Comparison of ENCODE assay signal across 35 cellular contexts in genomic region chr9:18819418-18819817, GRCh38.
DNase-seq lines count a peak whose midpoint lies in the region; ATAC-seq and TF ChIP-seq lines count a peak whose summit lies in the region.
"Had no signal": no experiment of that assay in that cellular context is flagged by ENCODE, and none has a peak within 500 bp of the region (broad histone marks: within the 10 kb centered on the region; RNA-seq: fewer than 3 reads in every experiment).

No MANE protein-coding gene starts in this region.

- H3K27me3 Mint-ChIP-seq in activated naive CD4-positive, alpha-beta T cell treated with anti-CD3 and anti-CD28 coated beads for 36 hours (ENCODE audit: low read depth): peaks cover 11% of the 10 kb centered on the region
- H3K27me3 Mint-ChIP-seq: CD4-positive, CD25-positive, alpha-beta regulatory T cell had no signal

- H3K4me3 ChIP-seq in heart left ventricle (no peak overlapping the region), left ventricle myocardium inferior (no peak overlapping the region), stomach (no peak overlapping the region)
- H3K4me3 ChIP-seq: A549; BLaER1; BLaER1 treated with 17β-estradiol and CSF1 and Interleukin-3, amounts not matched to agents 10 nM and 100 nM had no signal

- no peak for TF ChIP-seq EP300 in stomach (IDR thresholded peaks at IDR 0.05)

- H3K36me3 Mint-ChIP-seq in activated naive CD4-positive, alpha-beta T cell treated with anti-CD3 and anti-CD28 coated beads for 36 hours (ENCODE audit: low read depth): no peaks in the 10 kb centered on the region
- H3K36me3 Mint-ChIP-seq: CD14-positive monocyte; CD4-positive, alpha-beta memory T cell; CD4-positive, CD25-positive, alpha-beta regulatory T cell; CD8-positive, alpha-beta memory T cell; CD8-positive, alpha-beta T cell had no signal

- H3K27ac Mint-ChIP-seq in activated naive CD4-positive, alpha-beta T cell treated with anti-CD3 and anti-CD28 coated beads for 36 hours: no peak overlapping the region
- H3K27ac Mint-ChIP-seq: B cell; CD14-positive monocyte; CD4-positive, alpha-beta memory T cell; CD4-positive, alpha-beta T cell; CD4-positive, CD25-positive, alpha-beta regulatory T cell; CD8-positive, alpha-beta T cell had no signal

- peak in 3 of 4 donors; percentile 51 to 55 (median 53) for ATAC-seq in heart left ventricle
- ATAC-seq in Right ventricle myocardium superior (ENCODE audit: poor library complexity): no peak
- no peak for ATAC-seq in left cardiac atrium
- peak; percentile 55 for ATAC-seq in left ventricle myocardium superior
- ATAC-seq in Right ventricle myocardium inferior: no peak
- ATAC-seq: A549; CD8-positive, alpha-beta T cell had no signal

- TF ChIP-seq POLR2A in heart left ventricle (IDR thresholded peaks at IDR 0.05): no peak
- TF ChIP-seq POLR2A in stomach (IDR thresholded peaks at IDR 0.05): no peak

- no peaks in the 10 kb centered on the region for H3K4me1 Mint-ChIP-seq in activated naive CD4-positive, alpha-beta T cell treated with anti-CD3 and anti-CD28 coated beads for 36 hours (ENCODE audit: low read depth)
- H3K4me1 Mint-ChIP-seq: B cell; CD14-positive monocyte; CD4-positive, alpha-beta memory T cell; CD8-positive, alpha-beta memory T cell had no signal

- intact Hi-C loops in heart left ventricle (cut with DNase I) (no loop called here), Right ventricle myocardium superior (cut with DNase I) (no loop called here), left ventricle myocardium inferior (cut with micrococcal nuclease) (no loop called here), left cardiac atrium (cut with DNase I) (no loop called here), left ventricle myocardium superior (cut with micrococcal nuclease) (no loop called here), Right ventricle myocardium inferior (cut with DNase I) (no loop called here), stomach (cut with DNase I; ENCODE audit: low total_unique reads) (loop anchor here (10.0 kb wide), 1 partner anchor 565 kb away; no protein-coding TSS in a partner anchor)
- intact Hi-C loops in activated naive CD4-positive, alpha-beta T cell treated with anti-CD3 and anti-CD28 coated beads for 36 hours (cut with micrococcal nuclease): no loop called here

- CTCF ChIA-PET in activated naive CD4-positive, alpha-beta T cell treated with anti-CD3 and anti-CD28 coated beads for 36 hours (lab: Charles Lee): interaction anchor here (0.7 kb wide), 1 partner anchor 810 kb away, joined by 3 read pairs; no protein-coding TSS in a partner anchor

- no peak overlapping the region for H3K4me3 Mint-ChIP-seq in activated naive CD4-positive, alpha-beta T cell treated with anti-CD3 and anti-CD28 coated beads for 36 hours
- H3K4me3 Mint-ChIP-seq: B cell; CD14-positive monocyte; CD4-positive, alpha-beta memory T cell; CD4-positive, alpha-beta T cell; CD4-positive, CD25-positive, alpha-beta regulatory T cell; CD8-positive, alpha-beta memory T cell; CD8-positive, alpha-beta T cell had no signal

- TF ChIP-seq CTCF in heart left ventricle (IDR thresholded peaks at IDR 0.05) (no peak), left ventricle myocardium inferior (IDR thresholded peaks at IDR 0.05; ENCODE audit: borderline replicate concordance) (peak; percentile 8), stomach (IDR thresholded peaks at IDR 0.05) (no peak)

- H3K9me3 ChIP-seq in heart left ventricle (no peaks in the 10 kb centered on the region), left ventricle myocardium inferior (replicated peaks) (no peaks in the 10 kb centered on the region), stomach (no peaks in the 10 kb centered on the region)
- H3K9me3 ChIP-seq: A549; BE2C; BLaER1; BLaER1 treated with 17β-estradiol and CSF1 and Interleukin-3, amounts not matched to agents 10 nM and 100 nM; Caco-2 had no signal

- WGBS in heart left ventricle, 4 donors: 51 to 66% (median 60%) methylated on average over 3 of the region's 3 CpGs
- 27 to 55% (median 48%) methylated on average over 3 of the region's 3 CpGs for WGBS in stomach, 5 donors

- H3K27me3 ChIP-seq in heart left ventricle: no peaks in the 10 kb centered on the region
- H3K27me3 ChIP-seq in left ventricle myocardium inferior (ENCODE audit: low read depth): no peaks in the 10 kb centered on the region
- no peaks in the 10 kb centered on the region for H3K27me3 ChIP-seq in stomach
- H3K27me3 ChIP-seq: BE2C; BLaER1; BLaER1 treated with 17β-estradiol and CSF1 and Interleukin-3, amounts not matched to agents 10 nM and 100 nM had no signal

- H3K36me3 ChIP-seq in heart left ventricle: no peaks in the 10 kb centered on the region
- H3K36me3 ChIP-seq in left ventricle myocardium inferior: no peaks in the 10 kb centered on the region
- peaks cover 0 to 8% (median 0%) of the 10 kb centered on the region in 4 donors for H3K36me3 ChIP-seq in stomach
- H3K36me3 ChIP-seq: BE2C; BLaER1; BLaER1 treated with 17β-estradiol and CSF1 and Interleukin-3, amounts not matched to agents 10 nM and 100 nM had no signal

- no peak overlapping the region for H3K27ac ChIP-seq in heart left ventricle
- no peak overlapping the region for H3K27ac ChIP-seq in left ventricle myocardium inferior (replicated peaks)
- peak overlapping the region in 4 of 5 donors; percentile 2 to 50 (median 34) for H3K27ac ChIP-seq in stomach
- H3K27ac ChIP-seq: 22Rv1; A549; BLaER1; BLaER1 treated with 17β-estradiol and CSF1 and Interleukin-3, amounts not matched to agents 10 nM and 100 nM; C4-2B had no signal

- H3K4me1 ChIP-seq in heart left ventricle (peaks cover 0 to 9% (median 0%) of the 10 kb centered on the region in 12 donors), left ventricle myocardium inferior (peaks cover 12% of the 10 kb centered on the region), stomach (peaks cover 0 to 31% (median 20%) of the 10 kb centered on the region in 4 donors)
- H3K4me1 ChIP-seq: BE2C, Caco-2 had no signal

- H3K9me3 Mint-ChIP-seq in activated naive CD4-positive, alpha-beta T cell treated with anti-CD3 and anti-CD28 coated beads for 36 hours: no peaks in the 10 kb centered on the region
- H3K9me3 Mint-ChIP-seq: CD4-positive, alpha-beta T cell; CD8-positive, alpha-beta T cell had no signal

- DNase-seq in heart left ventricle (no peak), Right ventricle myocardium superior (no peak), left ventricle myocardium inferior (no peak), left cardiac atrium (no peak), left ventricle myocardium superior (no peak), Right ventricle myocardium inferior (ENCODE audit: missing footprints) (no peak), stomach (peak; percentile 52)
- no peak for DNase-seq in activated naive CD4-positive, alpha-beta T cell treated with anti-CD3 and anti-CD28 coated beads for 36 hours
- DNase-seq: 8988T; ACHN; AML-193; BE2C; C1 segment of cervical spinal cord; Caco-2; Calu3; CD4-positive, alpha-beta memory T cell; CD4-positive, alpha-beta T cell; CD4-positive, CD25-positive, alpha-beta regulatory T cell; CD8-positive, alpha-beta memory T cell; CD8-positive, alpha-beta T cell; COR-L47; DMS 273 treated with DMSO at 0.1 percent for 48 hours; DMS153; DMS53; DMS79; DMS79 treated with DMSO at 0.1 percent for 48 hours; DND-41; EL had no signal

Comparison
In these comparisons a context has a peak if more than half of its experiments do, and no peak if none do; other contexts are left out.
1. ATAC-seq: peak in heart left ventricle (3 of 4) and left ventricle myocardium superior (single experiment); none in Right ventricle myocardium superior (single experiment), left cardiac atrium (0 of 2) and Right ventricle myocardium inferior (single experiment).
2. H3K27ac ChIP-seq: peak in stomach (4 of 5); none in heart left ventricle (0 of 12) and left ventricle myocardium inferior (single experiment).